Comparison of ENCODE assay signal across 15 cellular contexts in genomic region chr1:18743233-18743632, GRCh38.
A peak's percentile ranks its signal among the peaks of the same experiment; 100 is the strongest.
DNase-seq lines count a peak whose midpoint lies in the region; ATAC-seq, FAIRE-seq and TF ChIP-seq lines count a peak whose summit lies in the region.
"Had no signal": no experiment of that assay in that cellular context is flagged by ENCODE, and none has a peak within 500 bp of the region (broad histone marks: within the 10 kb centered on the region; RNA-seq: fewer than 3 reads in every experiment).

No MANE protein-coding gene starts in this region.

- H3K9ac ChIP-seq in H9 (ENCODE audit: extremely low read depth, insufficient read length, low read length) = no peak overlapping the region

- H3K56ac ChIP-seq in H9 (ENCODE audit: insufficient read length, low read depth, low read length) = no peak overlapping the region

- H2BK15ac ChIP-seq in H9 (ENCODE audit: low read depth, low read length) = no peak overlapping the region

- no peak overlapping the region for H3K4me3 Mint-ChIP-seq in H9

- H3K4me1 ChIP-seq in H9 (ENCODE audit: insufficient read depth, low read length) = no peaks in the 10 kb centered on the region

- peak; percentile 7 for FAIRE-seq in bronchial epithelial cell (lab: Jason Lieb, UNC)

- no peaks in the 10 kb centered on the region for H3K9me3 ChIP-seq in H9 (ENCODE audit: control insufficient read depth, low read depth, low read length)

- no peak overlapping the region for H3T11ph ChIP-seq in H9 (ENCODE audit: low read length)

- H3K36me3 Mint-ChIP-seq in H9 (ENCODE audit: insufficient read depth in 1 of 3, low read depth in 3 of 3) = no peaks in the 10 kb centered on the region

- H3K79me2 ChIP-seq in H9 (ENCODE audit: insufficient read depth, low read length) = no peaks in the 10 kb centered on the region

- no peak overlapping the region for H3K18ac ChIP-seq in H9 (ENCODE audit: insufficient read length, low read depth, low read length)

- no peak overlapping the region for H4K91ac ChIP-seq in H9 (ENCODE audit: insufficient read length, low read depth, low read length)

- peaks cover 67% of the 10 kb centered on the region for H3K27me3 Mint-ChIP-seq in H9 (ENCODE audit: low read depth)

- no peaks in the 10 kb centered on the region for H3K36me3 ChIP-seq in bronchial epithelial cell (ENCODE audit: control insufficient read depth, insufficient read depth, low read length)

- peak overlapping the region in 1 of 3 experiments; percentile 87; a peak in 1 of 7 replicates for H3K27ac Mint-ChIP-seq in H9

- no peak overlapping the region for H2BK120ac ChIP-seq in H9 (ENCODE audit: low read depth, low read length, poor library complexity, severe bottlenecking)

- no peak for ATAC-seq in HG03342 (IDR thresholded peaks at IDR 0.05; ENCODE audit: unreplicated experiment)
- ATAC-seq: Panc1 had no signal

- peaks cover 2% of the 10 kb centered on the region for H4K20me1 ChIP-seq in H9 (ENCODE audit: control insufficient read depth, insufficient read depth, insufficient read length)

- H2AFZ ChIP-seq in H9 (ENCODE audit: low read length) = no peak overlapping the region

- no peak overlapping the region for H2BK12ac ChIP-seq in H9 (ENCODE audit: insufficient read length, low read depth, low read length)

- no CpG with 5 or more reads among the region's 7 CpGs for WGBS in H9 (ENCODE audit: extremely low coverage, insufficient read length, low lambda C conversion rate)

- H3K79me1 ChIP-seq in H9 (ENCODE audit: insufficient read depth, low read depth, low read length, poor library complexity, severe bottlenecking) = no peaks in the 10 kb centered on the region

- TF ChIP-seq CTCF in GM12864 (IDR thresholded peaks at IDR 0.05; ENCODE audit: low read depth, low read length, missing control alignments) = peak; percentile 9
- TF ChIP-seq CTCF in H9 (conservative IDR thresholded peaks at IDR 0.05) = peak; percentile 84
- TF ChIP-seq CTCF in bronchial epithelial cell (IDR thresholded peaks at IDR 0.05; ENCODE audit: insufficient read depth, low read length, severe bottlenecking) = no peak

- H3K23me2 ChIP-seq in H9 (ENCODE audit: insufficient read length, low read depth, low read length, poor library complexity, severe bottlenecking) = no peaks in the 10 kb centered on the region

- no peak overlapping the region for H4K5ac ChIP-seq in H9 (ENCODE audit: insufficient read length, low read depth, low read length)

- no peak overlapping the region for H3K4me3 ChIP-seq in GM12864 (ENCODE audit: low read depth, low read length)
- no peak overlapping the region for H3K4me3 ChIP-seq in bronchial epithelial cell (ENCODE audit: low read depth, low read length)

- H2BK20ac ChIP-seq in H9 (ENCODE audit: low read depth, low read length, poor library complexity, severe bottlenecking) = no peak overlapping the region

- no peak overlapping the region for H2AK5ac ChIP-seq in H9 (ENCODE audit: insufficient read length, low read length)

- H2BK5ac ChIP-seq in H9 (ENCODE audit: insufficient read length, low read length) = no peak overlapping the region

- no peak overlapping the region for H3K4ac ChIP-seq in H9 (ENCODE audit: low read depth, low read length)

- H4K8ac ChIP-seq in H9 (replicated peaks; ENCODE audit: insufficient read length, low read depth, low read length) = no peak overlapping the region

- no peak overlapping the region for H3K4me2 ChIP-seq in H9 (ENCODE audit: insufficient read depth, insufficient read length, low read length)

- H3K4me1 Mint-ChIP-seq in H9 = peaks cover 0 to 5% of the 10 kb centered on the region in 2 experiments; a peak in 2 of 4 replicates

- no peak overlapping the region for H3K14ac ChIP-seq in H9 (ENCODE audit: insufficient read depth, low read length)

- H3K27ac ChIP-seq in H9 (ENCODE audit: insufficient read length, low read depth, low read length) = no peak overlapping the region

- no peaks in the 10 kb centered on the region for H3K27me3 ChIP-seq in H9 (ENCODE audit: insufficient read depth, low read length)
- H3K27me3 ChIP-seq in bronchial epithelial cell (ENCODE audit: control insufficient read depth, insufficient read depth, low read length) = no peaks in the 10 kb centered on the region

- no peaks in the 10 kb centered on the region; a peak in 3 of 5 replicates for H3K9me3 Mint-ChIP-seq in H9

- no peak overlapping the region for H3K23ac ChIP-seq in H9 (ENCODE audit: insufficient read length, low read depth, low read length)

- no peak for DNase-seq in GM12864 (ENCODE audit: low read depth)
- DNase-seq in H9 = peak; percentile 86
- no peak for DNase-seq in bronchial epithelial cell (ENCODE audit: low read depth)
- DNase-seq in mesenteric fat pad (ENCODE audit: low spot score) = peak; percentile 16
- DNase-seq in hippocampal formation (lab: John Stamatoyannopoulos, UW) = no peak
- DNase-seq in T1000 (lab: John Stamatoyannopoulos, UW) = no peak
- DNase-seq: DMS153, GOT3, IMR-90, NCI-H1417, NCI-H2029, NCI-H510A treated with DMSO at 0.1 percent for 48 hours, SHP77 treated with DMSO at 0.1 percent for 48 hours had no signal

Comparison
In these comparisons a context has a peak if more than half of its experiments do, and no peak if none do; other contexts are left out.
1. DNase-seq: peak in H9 (single experiment) and mesenteric fat pad (single experiment); none in GM12864 (single experiment), bronchial epithelial cell (single experiment), hippocampal formation (0 of 2) and T1000 (single experiment).